In genomic region chr2:162074579-162074922, GRCh38 we compare ENCODE assay signal across 8 cellular contexts. TPM values are rescaled to one million over a fixed set of nuclear protein-coding genes. Genes with fewer than 3 reads are reported as not detected.
DNase-seq lines count a peak whose midpoint lies in the region; ATAC-seq and TF ChIP-seq lines count a peak whose summit lies in the region.

No MANE protein-coding gene starts in this region.

- H3K27me3 ChIP-seq in OCI-LY3 (ENCODE audit: low read depth, low read length) (no peaks in the 10 kb centered on the region), fibroblast of lung (ENCODE audit: control insufficient read depth, insufficient read depth, low read length) (no peaks in the 10 kb centered on the region), rectal smooth muscle tissue (ENCODE audit: control insufficient read depth, insufficient read depth, low read length) (no peaks in the 10 kb centered on the region)

- no peak for TF ChIP-seq CTCF in OCI-LY3 (IDR thresholded peaks at IDR 0.05; ENCODE audit: low read depth, low read length)
- no peak for TF ChIP-seq CTCF in fibroblast of lung (conservative IDR thresholded peaks at IDR 0.05 in 1 of 2, IDR thresholded peaks at IDR 0.05 in 1 of 2; ENCODE audit: low read depth in 1 of 2, low read length in 2 of 2)

- 0 out of 2 replicates have a peak overlapping the region, but pooled peaks have one; percentile 69 for H3K27ac ChIP-seq in OCI-LY3 (ENCODE audit: low read length)
- H3K27ac ChIP-seq in fibroblast of lung (ENCODE audit: insufficient read depth, low read length): peak overlapping the region; percentile 5
- H3K27ac ChIP-seq in rectal smooth muscle tissue (ENCODE audit: low read depth, low read length): no peak overlapping the region

- H3K4me3 ChIP-seq in OCI-LY3 (ENCODE audit: low read length): peak overlapping the region; percentile 95
- peak overlapping the region; percentile 22 to 75 (median 54) for H3K4me3 ChIP-seq in fibroblast of lung (replicated peaks in 1 of 4; ENCODE audit: control extremely low read depth in 1 of 4, insufficient read depth in 1 of 4, low read depth in 3 of 4, low read length in 4 of 4)
- H3K4me3 ChIP-seq in rectal smooth muscle tissue (ENCODE audit: low read length): peak overlapping the region; percentile 89

- no peaks in the 10 kb centered on the region for H3K9me3 ChIP-seq in OCI-LY3 (ENCODE audit: insufficient read depth, low read length)
- no peaks in the 10 kb centered on the region for H3K9me3 ChIP-seq in fibroblast of lung (ENCODE audit: control insufficient read depth, insufficient read depth, low read depth, low read length)

- H3K9ac ChIP-seq in OCI-LY3 (ENCODE audit: low read length) (peak overlapping the region; percentile 81), fibroblast of lung (ENCODE audit: insufficient read depth, low read length) (no peak overlapping the region), rectal smooth muscle tissue (ENCODE audit: low read length) (no peak overlapping the region)

- peaks cover 13% of the 10 kb centered on the region for H3K36me3 ChIP-seq in OCI-LY3 (replicated peaks; ENCODE audit: low read depth, low read length)
- no peaks in the 10 kb centered on the region for H3K36me3 ChIP-seq in fibroblast of lung (ENCODE audit: control insufficient read depth, insufficient read depth, low read length)
- H3K36me3 ChIP-seq in rectal smooth muscle tissue (ENCODE audit: control insufficient read depth, insufficient read depth, low read length): no peaks in the 10 kb centered on the region

- H2AFZ ChIP-seq in OCI-LY3 (ENCODE audit: low read depth, low read length): peak overlapping the region; percentile 79; the same call in 1 of the 2 replicates
- H2AFZ ChIP-seq in fibroblast of lung (ENCODE audit: low read length): peak overlapping the region; percentile 32

- ATAC-seq in GM19438 (IDR thresholded peaks at IDR 0.05; ENCODE audit: low read depth, unreplicated experiment): peak; percentile 6
- no peak for ATAC-seq in HG03565 (IDR thresholded peaks at IDR 0.05; ENCODE audit: unreplicated experiment)
- no peak for ATAC-seq in HG02970 (IDR thresholded peaks at IDR 0.05; ENCODE audit: low FRiP score, unreplicated experiment)

- H3K79me2 ChIP-seq in OCI-LY3 (ENCODE audit: low read length) (no peaks in the 10 kb centered on the region; the same call in 1 of the 2 replicates), fibroblast of lung (ENCODE audit: control insufficient read depth, insufficient read depth, low read length) (no peaks in the 10 kb centered on the region)

- DNase-seq in fibroblast of lung (ENCODE audit: low read depth in 2 of 2) (no peak), SHP77 (lab: John Stamatoyannopoulos, UW) (no peak), SKM-1 treated with dmso at 0.1 percent for 144 hours (lab: John Stamatoyannopoulos, UW; ENCODE audit: unreplicated experiment) (no peak)

- no peaks in the 10 kb centered on the region for H4K20me1 ChIP-seq in OCI-LY3 (ENCODE audit: insufficient read depth, low read length)
- no peaks in the 10 kb centered on the region for H4K20me1 ChIP-seq in fibroblast of lung (ENCODE audit: control insufficient read depth, extremely low read depth, insufficient read depth, low read length)

- H3K4me1 ChIP-seq in OCI-LY3 (ENCODE audit: low read length) (peaks cover 26% of the 10 kb centered on the region), fibroblast of lung (ENCODE audit: control insufficient read depth, extremely low read depth, insufficient read depth, low read length) (peaks cover 16% of the 10 kb centered on the region), rectal smooth muscle tissue (ENCODE audit: control insufficient read depth, insufficient read depth, low read length) (peaks cover 10% of the 10 kb centered on the region)

- H3K4me2 ChIP-seq in OCI-LY3 (ENCODE audit: low read length): peak overlapping the region; percentile 86
- peak overlapping the region; percentile 91 for H3K4me2 ChIP-seq in fibroblast of lung (ENCODE audit: extremely low read depth, insufficient read depth, low read length)

RNA-seq across cellular contexts. Expression of gene DPP4, which starts 0.5 kb away (rescaled TPM):
- 148 and 297 TPM in 2 replicates for total RNA-seq in fibroblast of lung
- 35.6 and 58.1 TPM in 2 replicates for polyA plus RNA-seq in fibroblast of lung
- 32.5 and 61.7 TPM in 2 replicates for polyA plus RNA-seq in fibroblast of lung (2012)
- 18.6 and 19.3 TPM in 2 replicates for polyA minus RNA-seq in fibroblast of lung (ENCODE audit: low replicate concordance)
